8 cellular contexts compared by ENCODE assay signal in the genomic region with DNA sequence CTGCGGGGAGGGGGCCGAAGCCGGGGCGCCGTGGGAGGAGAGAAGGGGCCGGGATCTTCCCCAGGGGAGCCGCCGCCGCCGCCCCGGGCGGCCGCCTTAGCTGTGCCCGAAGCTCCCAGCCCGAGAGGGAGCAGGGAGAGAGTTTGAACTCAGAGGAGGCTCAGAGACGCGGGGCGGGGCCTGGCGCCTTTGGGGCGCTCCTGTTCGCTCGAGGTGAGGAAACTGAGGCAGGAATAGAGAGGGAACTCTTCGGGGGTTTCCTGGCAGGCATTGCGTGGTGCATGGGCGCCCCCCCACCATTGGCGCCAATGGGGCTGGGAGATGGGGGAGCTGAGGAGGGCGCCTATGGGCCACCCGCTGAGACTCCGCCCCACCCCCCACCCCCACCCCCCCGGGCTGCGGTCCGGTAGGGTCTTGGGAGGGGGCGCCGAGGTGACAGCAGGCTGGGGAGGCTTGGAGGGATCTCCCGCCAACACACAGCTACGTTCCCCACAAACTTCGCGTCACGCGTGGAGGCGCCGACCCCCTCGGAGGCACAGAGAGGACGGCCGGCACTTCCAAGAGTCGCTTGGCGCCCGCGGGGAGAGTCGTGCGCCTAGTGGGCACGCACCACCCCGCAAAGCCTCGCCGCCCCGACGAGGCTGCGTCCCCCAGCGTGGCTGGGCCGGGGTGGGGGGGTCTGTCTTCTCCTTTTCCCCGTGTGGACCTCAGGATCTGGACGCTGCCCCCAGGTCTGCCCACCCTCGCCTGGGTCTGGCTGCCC. TPM values are rescaled to one million over a fixed set of nuclear protein-coding genes. Genes with fewer than 3 reads are reported as not detected.
DNase-seq lines count a peak whose midpoint lies in the region; ATAC-seq and TF ChIP-seq lines count a peak whose summit lies in the region.

No MANE protein-coding gene starts in this region.

- TF ChIP-seq EP300 in esophagus muscularis mucosa (IDR thresholded peaks at IDR 0.05): no peak

- CTCF ChIA-PET in BJ (lab: Yijun Ruan, JAX): interaction anchor here (0.8 to 1.2 kb wide), 2 partner anchors 66 to 108 kb away, joined by 3 read pairs; no protein-coding TSS in a partner anchor
- CTCF ChIA-PET in activated CD8-positive, alpha-beta T cell treated with anti-CD3 and anti-CD28 coated beads, Interleukin-2, amount 10 ng/mL, durations not matched to agents 7 days and 5 days (lab: Charles Lee): interaction anchor here (0.7 to 3.2 kb wide), 6 partner anchors 65 to 248 kb away, joined by 3 to 10 read pairs (median 3); no protein-coding TSS in a partner anchor

- intact Hi-C loops in esophagus muscularis mucosa (cut with DNase I): no loop called here

- ATAC-seq in activated CD8-positive, alpha-beta T cell treated with anti-CD3 and anti-CD28 coated beads, Interleukin-2, amount 10 ng/mL, durations not matched to agents 7 days and 5 days: peak; percentile 3
- peak in 1 of 2 donors; percentile 6 for ATAC-seq in naive thymus-derived CD8-positive, alpha-beta T cell
- ATAC-seq in HG02588 (IDR thresholded peaks at IDR 0.05; ENCODE audit: unreplicated experiment): no peak
- ATAC-seq in GM21717 (IDR thresholded peaks at IDR 0.05; ENCODE audit: unreplicated experiment): no peak
- ATAC-seq in HG02938 (IDR thresholded peaks at IDR 0.05; ENCODE audit: unreplicated experiment): no peak

- peaks cover 56% of the 10 kb centered on the region for H3K4me1 Mint-ChIP-seq in activated CD8-positive, alpha-beta T cell treated with anti-CD3 and anti-CD28 coated beads, Interleukin-2, amount 10 ng/mL, durations not matched to agents 7 days and 5 days (ENCODE audit: low read depth)
- H3K4me1 Mint-ChIP-seq in naive thymus-derived CD8-positive, alpha-beta T cell: peaks cover 26 to 75% (median 60%) of the 10 kb centered on the region in 4 donors

- H3K36me3 Mint-ChIP-seq in activated CD8-positive, alpha-beta T cell treated with anti-CD3 and anti-CD28 coated beads, Interleukin-2, amount 10 ng/mL, durations not matched to agents 7 days and 5 days (ENCODE audit: low read depth): peaks cover 36% of the 10 kb centered on the region
- H3K36me3 Mint-ChIP-seq in naive thymus-derived CD8-positive, alpha-beta T cell: peaks cover 0 to 28% (median 6%) of the 10 kb centered on the region in 3 donors

- WGBS in esophagus muscularis mucosa: 0% methylated on average over 23 of the region's 63 CpGs

- H3K36me3 ChIP-seq in BJ (ENCODE audit: control insufficient read depth, insufficient read depth, low read length): peaks cover 25% of the 10 kb centered on the region
- peaks cover 26 to 41% (median 40%) of the 10 kb centered on the region in 4 donors for H3K36me3 ChIP-seq in esophagus muscularis mucosa

- H3K9me3 ChIP-seq in esophagus muscularis mucosa: no peaks in the 10 kb centered on the region

- H3K27ac Mint-ChIP-seq in activated CD8-positive, alpha-beta T cell treated with anti-CD3 and anti-CD28 coated beads, Interleukin-2, amount 10 ng/mL, durations not matched to agents 7 days and 5 days: peak overlapping the region; percentile 94
- peak overlapping the region; percentile 31 to 97 (median 91) for H3K27ac Mint-ChIP-seq in naive thymus-derived CD8-positive, alpha-beta T cell

- no peaks in the 10 kb centered on the region for H3K9me3 Mint-ChIP-seq in activated CD8-positive, alpha-beta T cell treated with anti-CD3 and anti-CD28 coated beads, Interleukin-2, amount 10 ng/mL, durations not matched to agents 7 days and 5 days (ENCODE audit: insufficient read depth)
- no peaks in the 10 kb centered on the region for H3K9me3 Mint-ChIP-seq in naive thymus-derived CD8-positive, alpha-beta T cell

- H3K27ac ChIP-seq in HL-60 (replicated peaks) (peak overlapping the region; percentile 99), esophagus muscularis mucosa (replicated peaks in 1 of 4) (peak overlapping the region; percentile 98 to 100 (median 100))

- no peaks in the 10 kb centered on the region for H3K27me3 Mint-ChIP-seq in activated CD8-positive, alpha-beta T cell treated with anti-CD3 and anti-CD28 coated beads, Interleukin-2, amount 10 ng/mL, durations not matched to agents 7 days and 5 days (ENCODE audit: low read depth)
- no peaks in the 10 kb centered on the region for H3K27me3 Mint-ChIP-seq in naive thymus-derived CD8-positive, alpha-beta T cell

- TF ChIP-seq CTCF in BJ (IDR thresholded peaks at IDR 0.05; ENCODE audit: insufficient read depth, low read depth, low read length): no peak
- no peak for TF ChIP-seq CTCF in HL-60 (IDR thresholded peaks at IDR 0.05; ENCODE audit: insufficient read depth, low read length)
- no peak for TF ChIP-seq CTCF in esophagus muscularis mucosa (IDR thresholded peaks at IDR 0.05)

- peaks cover 48 to 82% (median 77%) of the 10 kb centered on the region in 4 donors for H3K4me1 ChIP-seq in esophagus muscularis mucosa

- POLR2A ChIA-PET in BJ (lab: Charles Lee): interaction anchor here (0.5 to 0.6 kb wide), 3 partner anchors 57 to 1809 kb away, joined by 3 to 18 read pairs (median 9); no protein-coding TSS in a partner anchor
- POLR2A ChIA-PET in activated CD8-positive, alpha-beta T cell treated with anti-CD3 and anti-CD28 coated beads, Interleukin-2, amount 10 ng/mL, durations not matched to agents 7 days and 5 days (lab: Charles Lee): interaction anchor here (1.3 kb wide), 1 partner anchor 114 kb away, joined by 3 read pairs; no protein-coding TSS in a partner anchor
- POLR2A ChIA-PET in naive thymus-derived CD8-positive, alpha-beta T cell (lab: Charles Lee): interaction anchor here (0.6 to 2.1 kb wide), 10 partner anchors 31 to 447 kb away, joined by 3 to 11 read pairs (median 4); partner anchors contain the start of genes AAMP, BCS1L, PNKD and TTLL4

- H3K4me3 ChIP-seq in BJ (ENCODE audit: low read depth, low read length) (peak overlapping the region; percentile 89), HL-60 (replicated peaks; ENCODE audit: insufficient read depth, low read length) (peak overlapping the region; percentile 79), esophagus muscularis mucosa (peak overlapping the region; percentile 88 to 96 (median 93))

- TF ChIP-seq POLR2A in esophagus muscularis mucosa (IDR thresholded peaks at IDR 0.05; ENCODE audit: low read depth): no peak

- DNase-seq in BJ (ENCODE audit: low read depth): no peak
- DNase-seq in HL-60 (ENCODE audit: low read depth in 1 of 2, low spot score in 1 of 2): peak in 1 of 2 experiments; percentile 34
- peak; percentile 57 for DNase-seq in activated CD8-positive, alpha-beta T cell treated with anti-CD3 and anti-CD28 coated beads, Interleukin-2, amount 10 ng/mL, durations not matched to agents 7 days and 5 days
- DNase-seq in esophagus muscularis mucosa (ENCODE audit: extremely low spot score): no peak
- peak in 7 of 10 donors; percentile 39 to 69 (median 46) for DNase-seq in naive thymus-derived CD8-positive, alpha-beta T cell

- no peaks in the 10 kb centered on the region for H3K27me3 ChIP-seq in BJ (ENCODE audit: control insufficient read depth, insufficient read depth, low read length)
- H3K27me3 ChIP-seq in HL-60 (ENCODE audit: insufficient read depth, poor library complexity, severe bottlenecking): no peaks in the 10 kb centered on the region
- no peaks in the 10 kb centered on the region for H3K27me3 ChIP-seq in esophagus muscularis mucosa

- peak overlapping the region; percentile 96 for H3K4me3 Mint-ChIP-seq in activated CD8-positive, alpha-beta T cell treated with anti-CD3 and anti-CD28 coated beads, Interleukin-2, amount 10 ng/mL, durations not matched to agents 7 days and 5 days
- H3K4me3 Mint-ChIP-seq in naive thymus-derived CD8-positive, alpha-beta T cell: peak overlapping the region; percentile 90 to 97 (median 94)

RNA-seq across cellular contexts. Expression of gene CTDSP1, which starts 0.7 kb away (rescaled TPM):
- 104 and 166 TPM in 2 replicates for polyA plus RNA-seq in BJ (2011; rRNA removed)
- polyA minus RNA-seq in BJ (2011; rRNA and poly(A)+ RNA removed): 127 and 193 TPM in 2 replicates
- 100 to 1,000 TPM; 175 to 185 TPM for total RNA-seq in activated CD8-positive, alpha-beta T cell treated with anti-CD3 and anti-CD28 coated beads, Interleukin-2, amount 10 ng/mL, durations not matched to agents 7 days and 5 days
- 100 to 1,000 TPM; 121 to 176 (median 137) TPM for total RNA-seq in esophagus muscularis mucosa
- total RNA-seq in naive thymus-derived CD8-positive, alpha-beta T cell: 100 to 1,000 TPM; 143 to 144 TPM
- 10 to 100 TPM; 19.3 to 22.7 (median 19.8) TPM for polyA plus RNA-seq in naive thymus-derived CD8-positive, alpha-beta T cell

RNA-seq across cellular contexts. Expression of gene SLC11A1, which starts 18.3 kb away (rescaled TPM):
- 0.05 and 0.23 TPM in 2 replicates for polyA plus RNA-seq in BJ (2011; rRNA removed)
- polyA minus RNA-seq in BJ (2011; rRNA and poly(A)+ RNA removed): 0.05 and 0.14 TPM in 2 replicates
- total RNA-seq in activated CD8-positive, alpha-beta T cell treated with anti-CD3 and anti-CD28 coated beads, Interleukin-2, amount 10 ng/mL, durations not matched to agents 7 days and 5 days: under 1 TPM; 0.21 to 0.29 TPM
- total RNA-seq in esophagus muscularis mucosa: 10 to 100 TPM in 2 of 4 donors, 1 to 10 TPM in 2; 5.6 to 38.1 (median 20.7) TPM
- total RNA-seq in naive thymus-derived CD8-positive, alpha-beta T cell: 1 to 10 TPM in 1 of 2 experiments, under 1 TPM in 1; 0.47 to 1.2 TPM
- under 1 TPM; 0.27 to 0.90 (median 0.73) TPM for polyA plus RNA-seq in naive thymus-derived CD8-positive, alpha-beta T cell

RNA-seq across cellular contexts. Expression of gene VIL1, which starts 18.6 kb away (rescaled TPM):
- not detected in 2 replicates for polyA plus RNA-seq in BJ (2011; rRNA removed)
- not detected in 2 replicates for polyA minus RNA-seq in BJ (2011; rRNA and poly(A)+ RNA removed)
- not detected for total RNA-seq in activated CD8-positive, alpha-beta T cell treated with anti-CD3 and anti-CD28 coated beads, Interleukin-2, amount 10 ng/mL, durations not matched to agents 7 days and 5 days
- under 1 TPM in 1 of 4 donors, not detected in 3; 0.86 TPM for total RNA-seq in esophagus muscularis mucosa
- not detected for total RNA-seq in naive thymus-derived CD8-positive, alpha-beta T cell
- polyA plus RNA-seq in naive thymus-derived CD8-positive, alpha-beta T cell: under 1 TPM in 2 of 3 donors, not detected in 1; 0.03 to 0.05 TPM

RNA-seq across cellular contexts. Expression of gene CATIP, which starts 43.7 kb away (rescaled TPM):
- polyA plus RNA-seq in BJ (2011; rRNA removed): not detected in 2 replicates
- polyA minus RNA-seq in BJ (2011; rRNA and poly(A)+ RNA removed): not detected in 2 replicates
- not detected for total RNA-seq in activated CD8-positive, alpha-beta T cell treated with anti-CD3 and anti-CD28 coated beads, Interleukin-2, amount 10 ng/mL, durations not matched to agents 7 days and 5 days
- total RNA-seq in esophagus muscularis mucosa: not detected
- not detected for total RNA-seq in naive thymus-derived CD8-positive, alpha-beta T cell
- not detected for polyA plus RNA-seq in naive thymus-derived CD8-positive, alpha-beta T cell

Comparison
In these comparisons a context has a peak if more than half of its experiments do, and no peak if none do; other contexts are left out.
1. DNase-seq: peak in activated CD8-positive, alpha-beta T cell treated with anti-CD3 and anti-CD28 coated beads, Interleukin-2, amount 10 ng/mL, durations not matched to agents 7 days and 5 days (single experiment) and naive thymus-derived CD8-positive, alpha-beta T cell (7 of 10); none in BJ (single experiment) and esophagus muscularis mucosa (single experiment).
2. Peak in every context shown above with its lines, with median percentiles within 50 percentile points of each other: H3K4me3 ChIP-seq.